Comparison of ENCODE assay signal across 11 cellular contexts in the genomic region with DNA sequence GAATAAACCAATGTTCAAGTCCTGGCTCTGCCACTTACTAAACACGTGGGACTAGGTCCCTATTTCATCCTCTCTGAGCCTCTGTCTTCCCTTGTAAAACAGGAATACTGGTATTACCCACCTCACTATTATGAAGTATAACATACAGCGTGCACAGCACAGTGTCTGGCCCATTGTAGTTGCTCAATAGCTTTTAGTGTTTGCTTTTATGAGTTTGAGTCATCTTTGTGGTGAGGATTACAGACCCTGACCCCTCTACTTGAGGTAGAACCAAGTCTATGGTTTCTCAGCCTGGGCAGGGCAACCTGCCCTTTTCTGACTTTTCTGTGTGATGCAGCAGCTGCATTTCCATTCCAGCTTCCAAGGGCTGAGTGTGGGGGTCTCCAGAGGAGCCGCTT. TPM values are rescaled to one million over a fixed set of nuclear protein-coding genes. Genes with fewer than 3 reads are reported as not detected.
DNase-seq lines count a peak whose midpoint lies in the region; ATAC-seq and TF ChIP-seq lines count a peak whose summit lies in the region.
"Had no signal": no experiment of that assay in that cellular context is flagged by ENCODE, and none has a peak within 500 bp of the region (broad histone marks: within the 10 kb centered on the region; RNA-seq: fewer than 3 reads in every experiment).

No MANE protein-coding gene starts in this region.

- no CpG with 5 or more reads among the region's 3 CpGs for WGBS in mesendoderm (ENCODE audit: extremely low coverage, insufficient coverage, low lambda C conversion rate)

- 0 out of 2 replicates have a peak, but pooled peaks cover 7% of the 10 kb centered on the region for H3K27me3 ChIP-seq in OCI-LY3 (ENCODE audit: low read depth, low read length)
- H3K27me3 ChIP-seq in mesendoderm (ENCODE audit: insufficient read depth, low read length, poor library complexity): no peaks in the 10 kb centered on the region

- H4K8ac ChIP-seq in mesendoderm (ENCODE audit: low read depth, low read length): no peak overlapping the region

- H3K79me2 ChIP-seq in OCI-LY3 (ENCODE audit: low read length) (no peaks in the 10 kb centered on the region), mesendoderm (ENCODE audit: control insufficient read depth, insufficient read depth, low read length) (no peaks in the 10 kb centered on the region)

- H3K4me3 ChIP-seq in OCI-LY3 (ENCODE audit: low read length) (peak overlapping the region; percentile 23; the same call in 1 of the 2 replicates), epithelial cell of esophagus (ENCODE audit: low read length) (no peak overlapping the region), mesendoderm (ENCODE audit: low read length) (no peak overlapping the region)

- H3K9ac ChIP-seq in OCI-LY3 (ENCODE audit: low read length) (peak overlapping the region; percentile 14; the same call in 1 of the 2 replicates), mesendoderm (ENCODE audit: low read length) (no peak overlapping the region)

- H3K27ac ChIP-seq in OCI-LY3 (ENCODE audit: low read length): peak overlapping the region; percentile 72
- H3K27ac ChIP-seq in mesendoderm (ENCODE audit: low read depth, low read length): no peak overlapping the region

- H3K4ac ChIP-seq in mesendoderm (ENCODE audit: low read depth, low read length): no peak overlapping the region

- no peak overlapping the region for H3K23ac ChIP-seq in mesendoderm (ENCODE audit: low read length)

- no peak overlapping the region for H2AFZ ChIP-seq in OCI-LY3 (ENCODE audit: low read depth, low read length)

- H2BK120ac ChIP-seq in mesendoderm (ENCODE audit: low read depth, low read length): no peak overlapping the region

- H3K4me2 ChIP-seq in OCI-LY3 (ENCODE audit: low read length) (peak overlapping the region; percentile 51), mesendoderm (ENCODE audit: low read length) (no peak overlapping the region)

- no peaks in the 10 kb centered on the region for H3K9me3 ChIP-seq in OCI-LY3 (ENCODE audit: insufficient read depth, low read length)

- H3K4me1 ChIP-seq in OCI-LY3 (ENCODE audit: low read length): peaks cover 62% of the 10 kb centered on the region
- H3K4me1 ChIP-seq in mesendoderm (ENCODE audit: control insufficient read depth, low read depth, low read length): no peaks in the 10 kb centered on the region

- DNase-seq in SKM-1 treated with dmso at 0.1 percent for 144 hours (lab: John Stamatoyannopoulos, UW; ENCODE audit: unreplicated experiment) (peak; percentile 13), SKM-1 (lab: John Stamatoyannopoulos, UW; ENCODE audit: unreplicated experiment) (no peak), epithelial cell of esophagus (ENCODE audit: low read depth) (peak; percentile 69), smooth muscle cell of the brain vasculature (ENCODE audit: low read depth, low spot score) (peak; percentile 50), cerebellum (ENCODE audit: low spot score) (no peak), mesendoderm (no peak)
- DNase-seq: activated CD4-positive, alpha-beta memory T cell treated with anti-CD3 and anti-CD28 coated beads, Interleukin-2, amount 10 ng/mL, durations not matched to agents 7 days and 5 days; naive thymus-derived CD4-positive, alpha-beta T cell; stimulated activated CD4-positive, alpha-beta T cell treated with anti-CD3 and anti-CD28 coated beads, Interleukin-12 subunit alpha, Interleukin-12 subunit beta, amount 100 ng/mL, for 4 hours had no signal

- H3K18ac ChIP-seq in mesendoderm (ENCODE audit: low read length): no peak overlapping the region

- no peak overlapping the region for H4K5ac ChIP-seq in mesendoderm (ENCODE audit: low read length)

- no peak for TF ChIP-seq CTCF in OCI-LY3 (IDR thresholded peaks at IDR 0.05; ENCODE audit: low read depth, low read length)
- no peak for TF ChIP-seq CTCF in epithelial cell of esophagus (IDR thresholded peaks at IDR 0.05; ENCODE audit: insufficient read depth, low read depth, low read length, missing control alignments)

- no peaks in the 10 kb centered on the region for H4K20me1 ChIP-seq in OCI-LY3 (ENCODE audit: insufficient read depth, low read length)

- H3K56ac ChIP-seq in mesendoderm (ENCODE audit: low read length): no peak overlapping the region

- no peak overlapping the region for H2BK5ac ChIP-seq in mesendoderm (ENCODE audit: low read length)

- H3K36me3 ChIP-seq in OCI-LY3 (replicated peaks; ENCODE audit: low read depth, low read length) (no peaks in the 10 kb centered on the region), mesendoderm (ENCODE audit: control insufficient read depth, insufficient read depth, low read length) (no peaks in the 10 kb centered on the region)

- H2AK5ac ChIP-seq in mesendoderm (ENCODE audit: low read length): no peak overlapping the region

- ATAC-seq in GM19035 (IDR thresholded peaks at IDR 0.05; ENCODE audit: unreplicated experiment): no peak
- ATAC-seq: naive thymus-derived CD4-positive, alpha-beta T cell had no signal

- no peaks in the 10 kb centered on the region for H3K79me1 ChIP-seq in mesendoderm (ENCODE audit: low read length)

- H2BK15ac ChIP-seq in mesendoderm (replicated peaks; ENCODE audit: low read depth): no peak overlapping the region

RNA-seq across cellular contexts. Expression of a gene that starts 16.5 kb away (rescaled TPM):
- total RNA-seq in cerebellum: 12.9 TPM
- 3.8 TPM for polyA plus RNA-seq in mesendoderm (2013, experiment 1 of 2)
- polyA plus RNA-seq in mesendoderm (2013, experiment 2 of 2): 3.4 TPM

RNA-seq across cellular contexts. Expression of a gene that starts 23.4 kb away (rescaled TPM):
- total RNA-seq in cerebellum: 34.8 TPM
- polyA plus RNA-seq in mesendoderm (2013, experiment 1 of 2): 45.4 TPM
- 39.6 TPM for polyA plus RNA-seq in mesendoderm (2013, experiment 2 of 2)

Comparison
In these comparisons a context has a peak if more than half of its experiments do, and no peak if none do; other contexts are left out.
1. DNase-seq: peak in SKM-1 treated with dmso at 0.1 percent for 144 hours (single experiment), epithelial cell of esophagus (single experiment) and smooth muscle cell of the brain vasculature (single experiment); none in SKM-1 (single experiment), cerebellum (single experiment) and mesendoderm (single experiment).